ENCODE assay signal across 8 cellular contexts in genomic region chr14:70821916-70822705, GRCh38. TPM values are rescaled to one million over a fixed set of nuclear protein-coding genes. Genes with fewer than 3 reads are reported as not detected.
DNase-seq lines count a peak whose midpoint lies in the region; FAIRE-seq and TF ChIP-seq lines count a peak whose summit lies in the region.

No MANE protein-coding gene starts in this region.

- no peak overlapping the region for H3K4ac ChIP-seq in trophoblast cell (ENCODE audit: low read depth, low read length)

- peaks cover 7% of the 10 kb centered on the region for H3K79me1 ChIP-seq in trophoblast cell (ENCODE audit: low read length)

- no peaks in the 10 kb centered on the region for H3K9me3 ChIP-seq in trophoblast cell (ENCODE audit: insufficient read depth, low read depth, low read length)

- peak overlapping the region; percentile 40 for H4K12ac ChIP-seq in trophoblast cell (ENCODE audit: low read depth, low read length)

- H2AFZ ChIP-seq in trophoblast cell (ENCODE audit: insufficient read depth, low read length, poor library complexity), result peak overlapping the region; percentile 55

- H3K36me3 Mint-ChIP-seq in activated naive CD4-positive, alpha-beta T cell treated with anti-CD3 and anti-CD28 coated beads, Interleukin-2, amount 50 U/mL, for 24 hours, result no peaks in the 10 kb centered on the region

- H3K18ac ChIP-seq in trophoblast cell (ENCODE audit: low read length), result peak overlapping the region; percentile 92

- TF ChIP-seq CTCF in HFF-Myc (IDR thresholded peaks at IDR 0.05; ENCODE audit: low read depth, low read length, missing control alignments), result no peak

- peak overlapping the region; percentile 61 for H2BK120ac ChIP-seq in trophoblast cell (ENCODE audit: insufficient read depth, low read length, poor library complexity)

- intact Hi-C loops in cardiac septum (cut with DNase I), result no loop called here

- no peaks in the 10 kb centered on the region for H3K27me3 Mint-ChIP-seq in activated naive CD4-positive, alpha-beta T cell treated with anti-CD3 and anti-CD28 coated beads, Interleukin-2, amount 50 U/mL, for 24 hours

- peaks cover 4 to 9% of the 10 kb centered on the region in 2 experiments for H3K4me1 ChIP-seq in trophoblast cell (ENCODE audit: control insufficient read depth in 1 of 2, insufficient read depth in 2 of 2, low read length in 2 of 2)

- H2AK5ac ChIP-seq in trophoblast cell (ENCODE audit: low read length), result no peak overlapping the region

- peak overlapping the region; percentile 72 for H4K91ac ChIP-seq in trophoblast cell (ENCODE audit: low read depth, low read length)

- H3K27ac Mint-ChIP-seq in activated naive CD4-positive, alpha-beta T cell treated with anti-CD3 and anti-CD28 coated beads, Interleukin-2, amount 50 U/mL, for 24 hours, result no peak overlapping the region

- H3K79me2 ChIP-seq in trophoblast cell (ENCODE audit: control insufficient read depth, insufficient read depth, low read length, poor library complexity), result peaks cover 6% of the 10 kb centered on the region

- H3K14ac ChIP-seq in trophoblast cell (ENCODE audit: low read length), result peak overlapping the region; percentile 86

- FAIRE-seq in urothelium cell line (lab: Jason Lieb, UNC), result peak; percentile 84

- H4K8ac ChIP-seq in trophoblast cell (ENCODE audit: low read depth, low read length), result peak overlapping the region; percentile 80

- H3K27me3 ChIP-seq in trophoblast cell (ENCODE audit: insufficient read depth, low read length), result no peaks in the 10 kb centered on the region

- peak overlapping the region; percentile 97 for H3K4me2 ChIP-seq in trophoblast cell (ENCODE audit: low read length)

- H3K4me1 Mint-ChIP-seq in activated naive CD4-positive, alpha-beta T cell treated with anti-CD3 and anti-CD28 coated beads, Interleukin-2, amount 50 U/mL, for 24 hours, result peaks cover 9% of the 10 kb centered on the region

- peak; percentile 79 for DNase-seq in AG08396 (ENCODE audit: low spot score)
- no peak for DNase-seq in HFF-Myc (ENCODE audit: extremely low read depth, low read depth)
- DNase-seq in RPMI8226, result peak; percentile 6
- peak; percentile 84 for DNase-seq in cardiac septum (ENCODE audit: low spot score)
- DNase-seq in trophoblast cell, result peak; percentile 28 to 64
- DNase-seq in urothelium cell line (ENCODE audit: low spot score), result peak; percentile 85
- DNase-seq in superior temporal gyrus (ENCODE audit: extremely low spot score), result no peak

- no peak overlapping the region for H3K23ac ChIP-seq in trophoblast cell (ENCODE audit: low read length)

- H3K36me3 ChIP-seq in trophoblast cell (ENCODE audit: control insufficient read depth in 1 of 2, insufficient read depth in 2 of 2, low read length in 2 of 2), result no peaks in the 10 kb centered on the region

- WGBS in trophoblast cell (ENCODE audit: extremely low coverage, insufficient coverage, insufficient read length), result no CpG with 5 or more reads among the region's 61 CpGs

- H2BK12ac ChIP-seq in trophoblast cell (ENCODE audit: low read length), result peak overlapping the region; percentile 83

- peak overlapping the region; percentile 18 for H2BK5ac ChIP-seq in trophoblast cell (ENCODE audit: low read depth, low read length, poor library complexity)

- peak overlapping the region; percentile 17 for H3K27ac ChIP-seq in trophoblast cell (ENCODE audit: low read depth, low read length)

- no peaks in the 10 kb centered on the region for H3K9me3 Mint-ChIP-seq in activated naive CD4-positive, alpha-beta T cell treated with anti-CD3 and anti-CD28 coated beads, Interleukin-2, amount 50 U/mL, for 24 hours

- peak overlapping the region; percentile 59 for H3K9ac ChIP-seq in trophoblast cell (ENCODE audit: low read length)

- H3K4me3 ChIP-seq in HFF-Myc (replicated peaks; ENCODE audit: low read depth, low read length) (peak overlapping the region; percentile 58), trophoblast cell (ENCODE audit: low read depth, low read length) (peak overlapping the region; percentile 79)

- H3K4me3 Mint-ChIP-seq in activated naive CD4-positive, alpha-beta T cell treated with anti-CD3 and anti-CD28 coated beads, Interleukin-2, amount 50 U/mL, for 24 hours, result peak overlapping the region; percentile 84

RNA-seq across cellular contexts. Expression of gene MAP3K9, which starts 12.8 kb away (rescaled TPM):
- total RNA-seq in cardiac septum, result 1.5 TPM
- 6.7 TPM in 2 replicates for polyA plus RNA-seq in trophoblast cell (2013)

Comparison
In these comparisons a context has a peak if more than half of its experiments do, and no peak if none do; other contexts are left out.
1. DNase-seq: peak in AG08396 (single experiment), RPMI8226 (single experiment), cardiac septum (single experiment), trophoblast cell (2 of 2) and urothelium cell line (single experiment); none in HFF-Myc (single experiment) and superior temporal gyrus (single experiment).